21 cellular contexts compared by ENCODE assay signal in genomic region chr5:92403308-92403707, GRCh38.
DNase-seq lines count a peak whose midpoint lies in the region; ATAC-seq lines count a peak whose summit lies in the region.
"Had no signal": no experiment of that assay in that cellular context is flagged by ENCODE, and none has a peak within 500 bp of the region (broad histone marks: within the 10 kb centered on the region; RNA-seq: fewer than 3 reads in every experiment).

No MANE protein-coding gene starts in this region.

- peak; percentile 8 to 62 for DNase-seq in NCI-H2081 (lab: John Stamatoyannopoulos, UW)
- DNase-seq in NCI-H2081 treated with DMSO at 0.1 percent for 48 hours (lab: John Stamatoyannopoulos, UW): no peak
- peak; percentile 69 for DNase-seq in NCI-H1694 treated with DMSO at 0.1 percent for 48 hours (lab: John Stamatoyannopoulos, UW)
- peak; percentile 89 for DNase-seq in NCI-H748 treated with DMSO at 0.1 percent for 48 hours (lab: John Stamatoyannopoulos, UW)
- no peak for DNase-seq in HCEC 1CT
- DNase-seq in AG08396 (ENCODE audit: low spot score): no peak
- no peak for DNase-seq in KBM-7
- DNase-seq: activated CD8-positive, alpha-beta T cell treated with anti-CD3 and anti-CD28 coated beads, Interleukin-2, amount 10 ng/mL, durations not matched to agents 7 days and 5 days; activated effector memory CD4-positive, alpha-beta T cell treated with anti-CD3 and anti-CD28 coated beads, Interleukin-2, amount 50 U/mL, for 16 hours; activated naive CD8-positive, alpha-beta T cell treated with anti-CD3 and anti-CD28 coated beads, Interleukin-2, amount 10 ng/mL, durations not matched to agents 7 days and 5 days; activated T-cell treated with anti-CD3 and anti-CD28 coated beads for 4 hours; central memory CD4-positive, alpha-beta T cell; left ventricle myocardium superior; naive thymus-derived CD8-positive, alpha-beta T cell; retina; T-helper 2 cell; upper lobe of right lung had no signal

- no peak overlapping the region for H3K4me3 Mint-ChIP-seq in stimulated activated memory B cell treated with anti-CD40 and anti-IgM and Interleukin-4, amounts not matched to agents 10 μg/mL and 1 μg/mL and 100 μg/mL, for 72 hours
- H3K4me3 Mint-ChIP-seq: activated CD8-positive, alpha-beta T cell treated with anti-CD3 and anti-CD28 coated beads, Interleukin-2, amount 10 ng/mL, durations not matched to agents 7 days and 5 days; activated naive CD8-positive, alpha-beta T cell treated with anti-CD3 and anti-CD28 coated beads, Interleukin-2, amount 10 ng/mL, durations not matched to agents 7 days and 5 days; mesothelial cell of epicardium; naive thymus-derived CD8-positive, alpha-beta T cell; stimulated activated effector memory CD8-positive, alpha-beta T cell treated with anti-CD3 and anti-CD28 coated beads, Interleukin-12 subunit alpha, Interleukin-12 subunit beta, amount 100 ng/mL, for 72 hours had no signal

- no peaks in the 10 kb centered on the region for H3K27me3 Mint-ChIP-seq in stimulated activated memory B cell treated with anti-CD40 and anti-IgM and Interleukin-4, amounts not matched to agents 10 μg/mL and 1 μg/mL and 100 μg/mL, for 72 hours
- H3K27me3 Mint-ChIP-seq: activated naive CD8-positive, alpha-beta T cell treated with anti-CD3 and anti-CD28 coated beads, Interleukin-2, amount 10 ng/mL, durations not matched to agents 7 days and 5 days; naive thymus-derived CD8-positive, alpha-beta T cell had no signal

- no peaks in the 10 kb centered on the region for H3K4me1 Mint-ChIP-seq in stimulated activated memory B cell treated with anti-CD40 and anti-IgM and Interleukin-4, amounts not matched to agents 10 μg/mL and 1 μg/mL and 100 μg/mL, for 72 hours
- H3K4me1 Mint-ChIP-seq: activated naive CD8-positive, alpha-beta T cell treated with anti-CD3 and anti-CD28 coated beads, Interleukin-2, amount 10 ng/mL, durations not matched to agents 7 days and 5 days; mesothelial cell of epicardium; naive thymus-derived CD8-positive, alpha-beta T cell; stimulated activated effector memory CD8-positive, alpha-beta T cell treated with anti-CD3 and anti-CD28 coated beads, Interleukin-12 subunit alpha, Interleukin-12 subunit beta, amount 100 ng/mL, for 72 hours had no signal

- in situ Hi-C loops in KBM-7 (cut with MboI; ENCODE audit: low pct_unique_long_range_greater_than_20kb, low sequenced_read_pairs): no loop called here

- H3K36me3 Mint-ChIP-seq in stimulated activated memory B cell treated with anti-CD40 and anti-IgM and Interleukin-4, amounts not matched to agents 10 μg/mL and 1 μg/mL and 100 μg/mL, for 72 hours: no peaks in the 10 kb centered on the region
- H3K36me3 Mint-ChIP-seq: activated naive CD8-positive, alpha-beta T cell treated with anti-CD3 and anti-CD28 coated beads, Interleukin-2, amount 10 ng/mL, durations not matched to agents 7 days and 5 days; mesothelial cell of epicardium; naive thymus-derived CD8-positive, alpha-beta T cell had no signal

- H3K9me3 Mint-ChIP-seq in stimulated activated memory B cell treated with anti-CD40 and anti-IgM and Interleukin-4, amounts not matched to agents 10 μg/mL and 1 μg/mL and 100 μg/mL, for 72 hours: peaks cover 2% of the 10 kb centered on the region
- H3K9me3 Mint-ChIP-seq: activated naive CD8-positive, alpha-beta T cell treated with anti-CD3 and anti-CD28 coated beads, Interleukin-2, amount 10 ng/mL, durations not matched to agents 7 days and 5 days; mesothelial cell of epicardium had no signal

- H3K27ac Mint-ChIP-seq in stimulated activated memory B cell treated with anti-CD40 and anti-IgM and Interleukin-4, amounts not matched to agents 10 μg/mL and 1 μg/mL and 100 μg/mL, for 72 hours: no peak overlapping the region
- H3K27ac Mint-ChIP-seq: activated CD8-positive, alpha-beta T cell treated with anti-CD3 and anti-CD28 coated beads, Interleukin-2, amount 10 ng/mL, durations not matched to agents 7 days and 5 days; activated naive CD8-positive, alpha-beta T cell treated with anti-CD3 and anti-CD28 coated beads, Interleukin-2, amount 10 ng/mL, durations not matched to agents 7 days and 5 days; mesothelial cell of epicardium; naive thymus-derived CD8-positive, alpha-beta T cell; stimulated activated effector memory CD8-positive, alpha-beta T cell treated with anti-CD3 and anti-CD28 coated beads, Interleukin-12 subunit alpha, Interleukin-12 subunit beta, amount 100 ng/mL, for 72 hours had no signal

- ATAC-seq in stimulated activated memory B cell treated with anti-CD40 and anti-IgM and Interleukin-4, amounts not matched to agents 10 μg/mL and 1 μg/mL and 100 μg/mL, for 72 hours: no peak
- ATAC-seq: activated CD8-positive, alpha-beta T cell treated with anti-CD3 and anti-CD28 coated beads, Interleukin-2, amount 10 ng/mL, durations not matched to agents 7 days and 5 days; left ventricle myocardium superior; naive thymus-derived CD8-positive, alpha-beta T cell; Panc1; stimulated activated effector memory CD8-positive, alpha-beta T cell treated with anti-CD3 and anti-CD28 coated beads, Interleukin-12 subunit alpha, Interleukin-12 subunit beta, amount 100 ng/mL, for 72 hours; upper lobe of right lung had no signal

Comparison
In these comparisons a context has a peak if more than half of its experiments do, and no peak if none do; other contexts are left out.
1. DNase-seq: peak in NCI-H2081 (2 of 2), NCI-H1694 treated with DMSO at 0.1 percent for 48 hours (single experiment) and NCI-H748 treated with DMSO at 0.1 percent for 48 hours (single experiment); none in NCI-H2081 treated with DMSO at 0.1 percent for 48 hours (single experiment), HCEC 1CT (single experiment), AG08396 (single experiment) and KBM-7 (single experiment).